Comparison of ENCODE assay signal across 26 cellular contexts in the genomic region with DNA sequence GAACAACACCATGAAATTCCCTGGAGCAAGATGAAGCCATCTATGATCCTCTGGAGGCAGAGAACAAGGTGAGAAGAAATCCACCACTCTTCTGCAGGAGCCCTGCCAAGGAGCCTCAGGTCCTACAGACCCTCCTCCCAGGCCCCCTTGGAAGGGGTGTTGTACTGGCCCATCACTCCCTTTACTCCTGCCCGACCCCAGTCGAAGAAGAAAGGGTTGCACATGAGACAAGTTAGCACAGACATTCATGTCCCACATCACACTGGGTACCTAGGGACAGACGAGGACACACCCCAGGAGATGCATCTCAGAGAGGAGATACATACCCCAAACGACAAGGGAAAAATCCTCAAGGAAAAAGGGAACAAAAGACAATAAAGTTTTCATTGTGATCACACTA.
"Had no signal": no experiment of that assay in that cellular context is flagged by ENCODE, and none has a peak within 500 bp of the region (broad histone marks: within the 10 kb centered on the region; RNA-seq: fewer than 3 reads in every experiment).

No MANE protein-coding gene starts in this region.

- H3K36me3 Mint-ChIP-seq: naive B cell; natural killer cell; stimulated activated naive B cell treated with anti-CD40 and anti-IgM and Interleukin-4, amounts not matched to agents 10 μg/mL and 1 μg/mL and 100 μg/mL, for 72 hours had no signal

- H3K36me3 ChIP-seq: heart right ventricle, left ventricle myocardium inferior, pancreas, prostate gland, uterus had no signal

- H3K4me3 Mint-ChIP-seq: mesothelial cell of epicardium; naive B cell; natural killer cell; stimulated activated naive B cell treated with anti-CD40 and anti-IgM and Interleukin-4, amounts not matched to agents 10 μg/mL and 1 μg/mL and 100 μg/mL, for 72 hours had no signal

- H3K4me1 ChIP-seq: heart right ventricle, left ventricle myocardium inferior, pancreas, prostate gland, stomach, testis, tibial artery, uterus had no signal

- H3K9me3 ChIP-seq: heart right ventricle, left ventricle myocardium inferior, pancreas, prostate gland, stomach, testis, tibial artery, uterus had no signal

- H3K27ac Mint-ChIP-seq: mesothelial cell of epicardium; naive B cell; natural killer cell; stimulated activated naive B cell treated with anti-CD40 and anti-IgM and Interleukin-4, amounts not matched to agents 10 μg/mL and 1 μg/mL and 100 μg/mL, for 72 hours had no signal

- H3K9me3 Mint-ChIP-seq: mesothelial cell of epicardium; naive B cell; natural killer cell; stimulated activated naive B cell treated with anti-CD40 and anti-IgM and Interleukin-4, amounts not matched to agents 10 μg/mL and 1 μg/mL and 100 μg/mL, for 72 hours had no signal

- ATAC-seq: heart right ventricle; left colon; pancreas; sciatic nerve; stimulated activated naive B cell treated with anti-CD40 and anti-IgM and Interleukin-4, amounts not matched to agents 10 μg/mL and 1 μg/mL and 100 μg/mL, for 72 hours; stimulated activated naive CD8-positive, alpha-beta T cell treated with anti-CD3 and anti-CD28 coated beads, Interleukin-15, Interleukin-2, amounts not matched to agents 100 U/mL and 50 U/mL, for 24 hours had no signal

- DNase-seq: heart right ventricle; left colon; left ventricle myocardium inferior; mesendoderm; naive B cell; natural killer cell; pancreas; retina; right cardiac atrium; stimulated activated CD4-positive, alpha-beta T cell treated with anti-CD3 and anti-CD28 coated beads, Interleukin-12 subunit alpha, Interleukin-12 subunit beta, amount 100 ng/mL, for 4 hours; stimulated activated CD4-positive, alpha-beta T cell treated with anti-CD3 and anti-CD28 coated beads, Interleukin-15, amount 100 ng/mL, for 24 hours; stimulated activated CD4-positive, alpha-beta T cell treated with anti-CD3 and anti-CD28 coated beads, Interleukin-2, amount 100 ng/mL, for 24 hours; stimulated activated CD4-positive, alpha-beta T cell treated with anti-CD3 and anti-CD28 coated beads, Interleukin-4, amount 100 ng/mL, for 1 hour; stimulated activated naive B cell treated with anti-CD40 and anti-IgM and Interleukin-4, amounts not matched to agents 10 μg/mL and 1 μg/mL and 100 μg/mL, for 72 hours; stimulated activated naive CD8-positive, alpha-beta T cell treated with anti-CD3 and anti-CD28 coated beads, Interleukin-15, Interleukin-2, amounts not matched to agents 100 U/mL and 50 U/mL, for 24 hours; stomach; testis; tibial artery; trophoblast cell; uterus had no signal

- H3K27ac ChIP-seq: heart right ventricle, hepatocyte, left ventricle myocardium inferior, pancreas, prostate gland, skin epidermis, stomach, testis, tibial artery, uterus had no signal

- H3K4me3 ChIP-seq: heart right ventricle, hepatocyte, left ventricle myocardium inferior, lung, pancreas, prostate gland, skin epidermis, stomach, testis, tibial artery, uterus had no signal

- H3K4me1 Mint-ChIP-seq: naive B cell; natural killer cell; stimulated activated naive B cell treated with anti-CD40 and anti-IgM and Interleukin-4, amounts not matched to agents 10 μg/mL and 1 μg/mL and 100 μg/mL, for 72 hours had no signal

- H3K27me3 ChIP-seq: heart right ventricle, hepatocyte, pancreas, stomach, testis, tibial artery, uterus had no signal
